In the genomic region with DNA sequence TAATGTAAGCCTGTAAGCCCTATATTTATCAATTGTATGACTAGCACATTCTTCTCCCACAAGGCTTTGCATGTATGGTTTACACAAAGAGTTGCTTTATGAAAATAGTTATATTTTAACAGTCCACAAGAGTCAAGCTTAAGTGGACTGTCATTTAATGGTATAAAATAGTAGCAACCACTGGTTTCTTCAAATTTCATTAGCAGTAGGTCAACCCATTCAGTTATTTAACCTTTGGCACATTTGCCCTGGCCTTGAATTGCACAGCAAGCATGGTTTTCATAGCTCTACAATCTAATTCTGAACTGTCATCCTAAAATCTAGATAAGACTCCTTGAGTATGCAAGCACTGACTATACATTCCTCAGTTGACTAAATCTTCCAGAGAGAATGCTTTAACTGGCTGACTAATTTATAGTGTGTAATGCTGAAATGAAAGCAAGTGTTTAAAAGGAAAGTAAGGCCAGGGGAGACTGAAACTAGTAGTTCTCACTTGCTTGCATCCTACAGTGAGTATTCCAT, we compare ENCODE assay signal across 8 cellular contexts. TPM values are rescaled to one million over a fixed set of nuclear protein-coding genes. Genes with fewer than 3 reads are reported as not detected.
DNase-seq lines count a peak whose midpoint lies in the region; ATAC-seq and TF ChIP-seq lines count a peak whose summit lies in the region.

No MANE protein-coding gene starts in this region.

- no peak overlapping the region for H3K4ac ChIP-seq in IMR-90 (ENCODE audit: low read depth, low read length)
- H3K4ac ChIP-seq in H9 (ENCODE audit: low read depth, low read length), result no peak overlapping the region

- H3K18ac ChIP-seq in IMR-90 (ENCODE audit: low read depth, low read length), result peak overlapping the region; percentile 44; the same call in 1 of the 2 replicates
- no peak overlapping the region for H3K18ac ChIP-seq in H9 (ENCODE audit: insufficient read length, low read depth, low read length)

- TF ChIP-seq CTCF in IMR-90 (conservative IDR thresholded peaks at IDR 0.05; ENCODE audit: low read depth, low read length) (no peak), fibroblast of the aortic adventitia (IDR thresholded peaks at IDR 0.05; ENCODE audit: insufficient read depth, low read length) (no peak), H9 (conservative IDR thresholded peaks at IDR 0.05) (no peak)

- H2AFZ ChIP-seq in IMR-90 (replicated peaks; ENCODE audit: low read length, poor library complexity) (no peak overlapping the region), H9 (ENCODE audit: low read length) (no peak overlapping the region)

- intact Hi-C loops in IMR-90 (cut with micrococcal nuclease), result loop anchor here (2.0 to 5.0 kb wide), 5 partner anchors 45 to 225 kb away; a partner anchor contains a TSS
- intact Hi-C loops in head of caudate nucleus (cut with DNase I), result no loop called here

- BruUV-seq in IMR-90 (replicated peaks; lab: Mats Ljungman, UMichigan), result TSS peak; percentile 36

- peaks cover 26% of the 10 kb centered on the region for H3K4me1 ChIP-seq in IMR-90 (ENCODE audit: control insufficient read depth, insufficient read depth, low read length)
- H3K4me1 ChIP-seq in H9 (ENCODE audit: insufficient read depth, low read length), result peaks cover 3% of the 10 kb centered on the region; the same call in 1 of the 2 replicates

- H3K4me2 ChIP-seq in IMR-90 (ENCODE audit: low read depth, low read length), result peak overlapping the region; percentile 86
- no peak overlapping the region for H3K4me2 ChIP-seq in H9 (ENCODE audit: insufficient read depth, insufficient read length, low read length)

- H3K27ac Mint-ChIP-seq in H9, result no peak overlapping the region

- H3K4me1 Mint-ChIP-seq in H9, result peaks cover 34 to 38% of the 10 kb centered on the region in 2 experiments

- in situ Hi-C loops in IMR-90 (cut with MboI; ENCODE audit: low sequenced_read_pairs), result no loop called here

- H2BK20ac ChIP-seq in IMR-90 (ENCODE audit: low read depth, low read length) (peak overlapping the region; percentile 58; the same call in 1 of the 2 replicates), H9 (ENCODE audit: low read depth, low read length, poor library complexity, severe bottlenecking) (no peak overlapping the region)

- no peak overlapping the region for H3T11ph ChIP-seq in H9 (ENCODE audit: low read length)

- H3K23ac ChIP-seq in IMR-90 (ENCODE audit: low read depth, low read length) (peak overlapping the region; percentile 33), H9 (ENCODE audit: insufficient read length, low read depth, low read length) (no peak overlapping the region)

- H3K4me3 Mint-ChIP-seq in H9, result no peak overlapping the region

- H3K27me3 ChIP-seq in IMR-90 (ENCODE audit: control insufficient read depth, insufficient read depth, low read length) (no peaks in the 10 kb centered on the region), H9 (ENCODE audit: insufficient read depth, low read length) (peaks cover 7% of the 10 kb centered on the region; the same call in 1 of the 2 replicates)

- H3K4me3 ChIP-seq in IMR-90 (ENCODE audit: insufficient read depth, low read depth, low read length) (peak overlapping the region; percentile 15; the same call in 1 of the 2 replicates), fibroblast of the aortic adventitia (ENCODE audit: low read depth, low read length) (peak overlapping the region; percentile 89)

- H4K20me1 ChIP-seq in IMR-90 (ENCODE audit: insufficient read depth, low read length) (peaks cover 3% of the 10 kb centered on the region; the same call in 1 of the 2 replicates), H9 (ENCODE audit: control insufficient read depth, insufficient read depth, insufficient read length) (no peaks in the 10 kb centered on the region)

- H4K91ac ChIP-seq in IMR-90 (ENCODE audit: insufficient read depth, low read depth, low read length) (no peak overlapping the region), H9 (ENCODE audit: insufficient read length, low read depth, low read length) (no peak overlapping the region)

- no peaks in the 10 kb centered on the region for H3K79me2 ChIP-seq in H9 (ENCODE audit: insufficient read depth, low read length)

- H2AK5ac ChIP-seq in IMR-90 (ENCODE audit: low read depth, low read length), result no peak overlapping the region
- H2AK5ac ChIP-seq in H9 (ENCODE audit: insufficient read length, low read length), result no peak overlapping the region

- H3K27ac ChIP-seq in IMR-90 (ENCODE audit: insufficient read depth, low read length) (peak overlapping the region; percentile 67; the same call in 1 of the 2 replicates), H9 (ENCODE audit: insufficient read length, low read depth, low read length) (no peak overlapping the region)

- H3K27me3 Mint-ChIP-seq in H9 (ENCODE audit: low read depth), result peaks cover 47% of the 10 kb centered on the region

- H2AK9ac ChIP-seq in IMR-90 (replicated peaks; ENCODE audit: low read depth, low read length, poor library complexity), result no peak overlapping the region

- TF ChIP-seq RAD21 in IMR-90 (IDR thresholded peaks at IDR 0.05; ENCODE audit: low read length), result no peak

- 0 out of 4 replicates have a peak overlapping the region, but pooled peaks of 1 of the 2 experiments have one; percentile 51 for H4K8ac ChIP-seq in IMR-90 (ENCODE audit: low read depth in 2 of 2, low read length in 2 of 2)
- H4K8ac ChIP-seq in H9 (replicated peaks; ENCODE audit: insufficient read length, low read depth, low read length), result no peak overlapping the region

- dilution Hi-C loops in IMR-90 (cut with HindIII; ENCODE audit: low sequenced_read_pairs, unreplicated experiment), result no loop called here

- no peaks in the 10 kb centered on the region for H3K36me3 ChIP-seq in IMR-90 (ENCODE audit: control insufficient read depth, insufficient read depth, low read length)

- H3K56ac ChIP-seq in IMR-90 (ENCODE audit: extremely low read depth, insufficient read depth, low read length), result no peak overlapping the region
- no peak overlapping the region for H3K56ac ChIP-seq in H9 (ENCODE audit: insufficient read length, low read depth, low read length)

- no peak for TF ChIP-seq POLR2A in IMR-90 (IDR thresholded peaks at IDR 0.05; ENCODE audit: low read depth, low read length)

- no peak overlapping the region for H2BK12ac ChIP-seq in H9 (ENCODE audit: insufficient read length, low read depth, low read length)

- POLR2A ChIA-PET in IMR-90 (lab: Charles Lee; ENCODE audit: unreplicated experiment), result interaction anchor here (1.1 kb wide), 1 partner anchor 12 kb away, joined by 3 read pairs; no protein-coding TSS in a partner anchor

- peaks cover 4% of the 10 kb centered on the region for H3K9me1 ChIP-seq in IMR-90 (ENCODE audit: insufficient read depth, low read length)

- ATAC-seq in GM21528 (IDR thresholded peaks at IDR 0.05; ENCODE audit: low FRiP score, unreplicated experiment), result peak; percentile 54
- ATAC-seq in IMR-90 (ENCODE audit: low read depth), result peak; percentile 68

- H3K14ac ChIP-seq in IMR-90 (replicated peaks; ENCODE audit: low read depth, low read length) (no peak overlapping the region), H9 (ENCODE audit: insufficient read depth, low read length) (no peak overlapping the region)

- CTCF ChIA-PET in IMR-90 (lab: Yijun Ruan, JAX), result no interaction called here

- H3K9ac ChIP-seq in IMR-90 (ENCODE audit: low read depth, low read length) (no peak overlapping the region; the same call in 1 of the 2 replicates), H9 (ENCODE audit: extremely low read depth, insufficient read length, low read length) (no peak overlapping the region)

- no peaks in the 10 kb centered on the region; a peak in 1 of 5 replicates for H3K9me3 Mint-ChIP-seq in H9

- DNase-seq in GM03348 (ENCODE audit: low spot score) (peak; percentile 63), IMR-90 (peak; percentile 90), fibroblast of the aortic adventitia (ENCODE audit: low read depth) (peak; percentile 89), head of caudate nucleus (no peak), H9 (no peak), cerebellar nuclear complex (lab: John Stamatoyannopoulos, UW) (no peak)
- DNase-seq in stimulated activated CD4-positive, alpha-beta T cell treated with anti-CD3 and anti-CD28 coated beads, Interleukin-4, amount 100 ng/mL, for 4 hours, result no peak

- H2BK120ac ChIP-seq in IMR-90 (ENCODE audit: low read depth, low read length) (peak overlapping the region; percentile 81; the same call in 1 of the 2 replicates), H9 (ENCODE audit: low read depth, low read length, poor library complexity, severe bottlenecking) (no peak overlapping the region)

- no peak overlapping the region; the same call in 1 of the 2 replicates for H4K5ac ChIP-seq in IMR-90 (ENCODE audit: low read depth, low read length)
- no peak overlapping the region for H4K5ac ChIP-seq in H9 (ENCODE audit: insufficient read length, low read depth, low read length)

- H3K79me1 ChIP-seq in IMR-90 (ENCODE audit: low read depth in 1 of 2, low read length in 2 of 2) (no peaks in the 10 kb centered on the region), H9 (ENCODE audit: insufficient read depth, low read depth, low read length, poor library complexity, severe bottlenecking) (no peaks in the 10 kb centered on the region)

- peak overlapping the region; percentile 64 for H2BK5ac ChIP-seq in IMR-90 (ENCODE audit: low read depth, low read length, poor library complexity, severe bottlenecking)
- H2BK5ac ChIP-seq in H9 (ENCODE audit: insufficient read length, low read length), result no peak overlapping the region

- H2BK15ac ChIP-seq in IMR-90 (ENCODE audit: low read depth, low read length) (no peak overlapping the region), H9 (ENCODE audit: low read depth, low read length) (no peak overlapping the region)

- H3K9me3 ChIP-seq in IMR-90 (ENCODE audit: control insufficient read depth, insufficient read depth, low read length) (no peaks in the 10 kb centered on the region), H9 (ENCODE audit: control insufficient read depth, low read depth, low read length) (no peaks in the 10 kb centered on the region)

- no peaks in the 10 kb centered on the region for H3K36me3 Mint-ChIP-seq in H9 (ENCODE audit: insufficient read depth in 1 of 3, low read depth in 3 of 3)

- peaks cover 7% of the 10 kb centered on the region for H3K23me2 ChIP-seq in H9 (ENCODE audit: insufficient read length, low read depth, low read length, poor library complexity, severe bottlenecking)

TF ChIP-seq in IMR-90, 13 proteins besides CTCF, POLR2A, EP300 and RAD21:
- TF ChIP-seq CEBPB (IDR thresholded peaks at IDR 0.05; ENCODE audit: low read depth, low read length) (peak; percentile 35; the same call in 1 of the 2 replicates), CHD1 (IDR thresholded peaks at IDR 0.05; ENCODE audit: low read depth, low read length) (no peak), FOS (IDR thresholded peaks at IDR 0.05; ENCODE audit: low read depth, low read length) (no peak)

RNA-seq across cellular contexts. Expression of a gene that starts 1.8 kb away (rescaled TPM):
- total RNA-seq in IMR-90 (2012; rRNA removed), result 19.0 and 24.2 TPM in 2 replicates
- 9.8 and 13.2 TPM in 2 replicates for polyA plus RNA-seq in IMR-90 (2012; rRNA removed)
- 3.2 and 3.9 TPM in 2 replicates for polyA plus RNA-seq in IMR-90 (2012; cell fraction: cytosol; rRNA removed)
- 2.3 and 20.0 TPM in 2 replicates for polyA plus RNA-seq in IMR-90 (2012; cell fraction: nucleus; rRNA removed; ENCODE audit: low replicate concordance)
- 138 and 203 TPM in 2 replicates for total RNA-seq in fibroblast of the aortic adventitia (ENCODE audit: low replicate concordance)
- total RNA-seq in H9 (2021), result 2.2 and 2.8 TPM in 2 replicates

Comparison
In these comparisons a context has a peak if more than half of its experiments do, and no peak if none do; other contexts are left out.
1. DNase-seq: peak in GM03348 (single experiment), IMR-90 (single experiment) and fibroblast of the aortic adventitia (single experiment); none in head of caudate nucleus (0 of 42), stimulated activated CD4-positive, alpha-beta T cell treated with anti-CD3 and anti-CD28 coated beads, Interleukin-4, amount 100 ng/mL, for 4 hours (0 of 2), H9 (single experiment) and cerebellar nuclear complex (0 of 2).